In the genomic region with DNA sequence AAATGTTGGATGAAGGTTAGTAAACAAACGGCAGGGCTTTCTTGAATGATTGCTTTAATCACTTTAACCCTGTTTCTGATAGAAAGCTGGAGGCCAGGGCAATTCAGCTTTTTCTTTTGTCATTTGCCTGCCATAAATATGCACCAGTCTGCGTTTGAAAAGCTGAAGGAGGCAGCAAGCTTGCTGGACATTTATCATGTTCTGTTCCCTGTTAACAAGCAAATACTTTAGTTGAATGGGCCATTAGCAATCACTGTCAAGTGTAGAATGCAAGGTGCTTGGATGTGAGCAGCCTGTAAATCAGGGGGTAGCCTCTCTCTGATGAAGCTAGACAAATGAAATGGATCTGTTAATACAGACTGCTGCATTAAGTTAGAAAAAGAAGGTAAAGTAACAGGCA, we compare ENCODE assay signal across 17 cellular contexts. TPM values are rescaled to one million over a fixed set of nuclear protein-coding genes. Genes with fewer than 3 reads are reported as not detected.
DNase-seq lines count a peak whose midpoint lies in the region; ATAC-seq and TF ChIP-seq lines count a peak whose summit lies in the region.
"Had no signal": no experiment of that assay in that cellular context is flagged by ENCODE, and none has a peak within 500 bp of the region (broad histone marks: within the 10 kb centered on the region; RNA-seq: fewer than 3 reads in every experiment).

No MANE protein-coding gene starts in this region.

- H3K9me3 Mint-ChIP-seq in brain: no peaks in the 10 kb centered on the region
- H3K9me3 Mint-ChIP-seq in neural crest cell: no peaks in the 10 kb centered on the region
- no peaks in the 10 kb centered on the region for H3K9me3 Mint-ChIP-seq in immature natural killer cell
- H3K9me3 Mint-ChIP-seq: CD4-positive, alpha-beta T cell; T-cell had no signal

- ATAC-seq in HG03135 (IDR thresholded peaks at IDR 0.05; ENCODE audit: unreplicated experiment): no peak
- ATAC-seq: right cardiac atrium, T-cell had no signal

- H3K27me3 Mint-ChIP-seq in brain (peaks cover 12% of the 10 kb centered on the region), neural crest cell (ENCODE audit: low read depth) (peaks cover 5% of the 10 kb centered on the region), immature natural killer cell (ENCODE audit: low read depth in 3 of 3) (peaks cover 10 to 15% (median 12%) of the 10 kb centered on the region in 3 donors)

- H3K27ac Mint-ChIP-seq in brain (peak overlapping the region; percentile 53 to 98 (median 95)), neural crest cell (ENCODE audit: unreplicated experiment) (peak overlapping the region; percentile 63), immature natural killer cell (no peak overlapping the region)
- H3K27ac Mint-ChIP-seq: CD4-positive, alpha-beta T cell; T-cell had no signal

- TF ChIP-seq CTCF in brain (conservative IDR thresholded peaks at IDR 0.05) (no peak), neural crest cell (conservative IDR thresholded peaks at IDR 0.05) (no peak)

- H3K4me3 Mint-ChIP-seq in brain (peak overlapping the region; percentile 89 to 98 (median 97)), neural crest cell (peak overlapping the region; percentile 47), immature natural killer cell (no peak overlapping the region)
- H3K4me3 Mint-ChIP-seq: CD4-positive, alpha-beta T cell; T-cell had no signal

- H3K36me3 Mint-ChIP-seq in brain (peaks cover 4% of the 10 kb centered on the region), neural crest cell (ENCODE audit: low read depth) (peaks cover 8% of the 10 kb centered on the region), immature natural killer cell (no peaks in the 10 kb centered on the region)
- H3K36me3 Mint-ChIP-seq: T-cell had no signal

- DNase-seq in DMS153 (lab: John Stamatoyannopoulos, UW): peak; percentile 63
- peak; percentile 16 for DNase-seq in NCI-H1417 treated with DMSO at 0.1 percent for 48 hours (lab: John Stamatoyannopoulos, UW)
- no peak for DNase-seq in neural crest cell (ENCODE audit: low read depth, low spot score)
- no peak for DNase-seq in immature natural killer cell
- no peak for DNase-seq in NCI-H748 treated with DMSO at 0.1 percent for 48 hours (lab: John Stamatoyannopoulos, UW)
- no peak for DNase-seq in NCI-H146 treated with DMSO at 0.1 percent for 48 hours (lab: John Stamatoyannopoulos, UW; ENCODE audit: unreplicated experiment)
- DNase-seq: activated CD4-positive, alpha-beta T cell treated with anti-CD3 and anti-CD28 coated beads for 48 hours; CD4-positive, alpha-beta T cell; DMS 273 treated with DMSO at 0.1 percent for 48 hours; NCI-H2029; ovary; right cardiac atrium; SHP77 treated with DMSO at 0.1 percent for 48 hours; stimulated activated CD8-positive, alpha-beta memory T cell treated with anti-CD3 and anti-CD28 coated beads, Interleukin-4, amount 100 ng/mL, for 48 hours; T-cell had no signal

- H3K4me1 Mint-ChIP-seq in brain: peaks cover 83% of the 10 kb centered on the region
- H3K4me1 Mint-ChIP-seq in neural crest cell: peaks cover 96% of the 10 kb centered on the region
- H3K4me1 Mint-ChIP-seq in immature natural killer cell: peaks cover 4% of the 10 kb centered on the region in 2 donors

RNA-seq across cellular contexts. Expression of a gene that starts 7.7 kb away (rescaled TPM):
- polyA plus RNA-seq in brain (ENCODE audit: insufficient read depth, low read depth, low replicate concordance) (7.3 TPM), immature natural killer cell (under 1 TPM in 1 of 3 donors, not detected in 2; 0.17 TPM)
- total RNA-seq in neural crest cell: 79.4 and 83.1 TPM in 2 replicates

RNA-seq across cellular contexts. Expression of a gene that starts 40.1 kb away (rescaled TPM):
- polyA plus RNA-seq in brain (ENCODE audit: insufficient read depth, low read depth, low replicate concordance) (10.1 TPM), immature natural killer cell (10 to 100 TPM; 27.0 to 56.7 (median 39.8) TPM)
- 142 and 148 TPM in 2 replicates for total RNA-seq in neural crest cell

Comparison
In these comparisons a context has a peak if more than half of its experiments do, and no peak if none do; other contexts are left out.
1. DNase-seq: peak in DMS153 (single experiment) and NCI-H1417 treated with DMSO at 0.1 percent for 48 hours (single experiment); none in neural crest cell (single experiment), immature natural killer cell (0 of 3), NCI-H748 treated with DMSO at 0.1 percent for 48 hours (single experiment) and NCI-H146 treated with DMSO at 0.1 percent for 48 hours (single experiment).
2. H3K27ac Mint-ChIP-seq: peak in brain (5 of 5) and neural crest cell (single experiment); none in immature natural killer cell (0 of 6).
3. H3K4me3 Mint-ChIP-seq: peak in brain (5 of 5) and neural crest cell (single experiment); none in immature natural killer cell (0 of 5).